ENCODE assay signal across 7 cellular contexts in the genomic region with DNA sequence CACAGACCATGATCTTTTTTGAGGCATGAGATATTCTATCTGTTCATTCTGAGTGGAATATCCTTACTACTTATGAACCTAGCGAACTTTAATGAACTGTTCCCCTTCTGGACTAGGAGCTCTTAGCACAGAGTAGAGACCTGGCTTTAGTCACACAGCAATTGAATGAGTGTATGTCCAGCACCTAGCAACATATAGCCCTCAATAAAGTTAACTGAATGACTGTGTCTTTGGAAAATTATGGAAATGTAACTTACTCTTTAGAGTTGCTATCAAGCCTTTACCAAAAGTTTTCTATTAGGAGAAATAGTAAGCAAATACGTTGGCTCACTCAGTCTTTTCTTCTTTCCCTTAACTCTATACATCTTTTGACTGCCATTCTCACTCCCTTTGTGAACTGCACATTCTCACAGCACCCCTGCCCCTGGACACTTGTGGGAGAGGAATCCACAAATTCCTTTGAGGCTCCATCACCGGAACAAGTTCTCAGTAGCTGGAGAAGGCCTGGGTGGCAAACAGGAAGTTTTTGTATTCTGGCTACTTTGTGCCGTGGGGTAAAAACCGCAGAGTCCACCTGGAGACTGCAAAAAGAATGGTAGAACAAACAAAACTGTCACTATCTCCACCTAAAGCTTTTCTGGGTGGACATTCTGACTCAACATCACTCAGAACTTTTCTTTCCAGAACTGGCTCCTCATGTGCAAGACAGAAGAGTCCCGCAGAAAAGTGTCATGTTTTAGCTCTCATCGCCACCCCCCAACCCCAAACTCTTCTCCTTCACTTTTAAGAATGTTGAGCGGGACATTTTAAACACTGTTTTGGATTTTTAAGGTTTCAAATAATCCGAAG. TPM values are rescaled to one million over a fixed set of nuclear protein-coding genes. Genes with fewer than 3 reads are reported as not detected.
DNase-seq lines count a peak whose midpoint lies in the region; ATAC-seq and TF ChIP-seq lines count a peak whose summit lies in the region.

No MANE protein-coding gene starts in this region.

- H3K9ac ChIP-seq in H9 (ENCODE audit: extremely low read depth, insufficient read length, low read length): peak overlapping the region; percentile 68

- no peak overlapping the region for H2AK5ac ChIP-seq in H9 (ENCODE audit: insufficient read length, low read length)

- H4K8ac ChIP-seq in H9 (replicated peaks; ENCODE audit: insufficient read length, low read depth, low read length): no peak overlapping the region

- peaks cover 9% of the 10 kb centered on the region for H3K23me2 ChIP-seq in H9 (ENCODE audit: insufficient read length, low read depth, low read length, poor library complexity, severe bottlenecking)

- no peak overlapping the region for H4K91ac ChIP-seq in H9 (ENCODE audit: insufficient read length, low read depth, low read length)

- no peak overlapping the region for H4K5ac ChIP-seq in H9 (ENCODE audit: insufficient read length, low read depth, low read length)

- no peak overlapping the region for H3K4ac ChIP-seq in H9 (ENCODE audit: low read depth, low read length)

- H3K9me3 Mint-ChIP-seq in H9: no peaks in the 10 kb centered on the region
- H3K9me3 Mint-ChIP-seq in T-cell: no peaks in the 10 kb centered on the region

- H3K36me3 Mint-ChIP-seq in H9 (ENCODE audit: insufficient read depth in 1 of 3, low read depth in 3 of 3) (peaks cover 8 to 16% (median 10%) of the 10 kb centered on the region in 3 experiments; a peak in 6 of 7 replicates), T-cell (peaks cover 5% of the 10 kb centered on the region)

- H3K79me1 ChIP-seq in H9 (ENCODE audit: insufficient read depth, low read depth, low read length, poor library complexity, severe bottlenecking): no peaks in the 10 kb centered on the region

- no peak overlapping the region for H3K18ac ChIP-seq in H9 (ENCODE audit: insufficient read length, low read depth, low read length)

- H3K4me2 ChIP-seq in H9 (ENCODE audit: insufficient read depth, insufficient read length, low read length): peak overlapping the region; percentile 72

- H2BK20ac ChIP-seq in H9 (ENCODE audit: low read depth, low read length, poor library complexity, severe bottlenecking): no peak overlapping the region

- peaks cover 4% of the 10 kb centered on the region; the same call in 1 of the 2 replicates for H3K79me2 ChIP-seq in H9 (ENCODE audit: insufficient read depth, low read length)

- H3K27ac Mint-ChIP-seq in H9: peak overlapping the region in 2 of 3 experiments; percentile 25 to 77; a peak in 2 of 7 replicates
- H3K27ac Mint-ChIP-seq in T-cell: peak overlapping the region; percentile 82 to 86

- H3K4me1 Mint-ChIP-seq in H9: peaks cover 33 to 41% of the 10 kb centered on the region in 2 experiments
- peaks cover 29 to 39% (median 38%) of the 10 kb centered on the region in 3 donors for H3K4me1 Mint-ChIP-seq in T-cell

- H3T11ph ChIP-seq in H9 (ENCODE audit: low read length): no peak overlapping the region

- no peaks in the 10 kb centered on the region; the same call in 1 of the 2 replicates for H3K4me1 ChIP-seq in H9 (ENCODE audit: insufficient read depth, low read length)
- peaks cover 32 to 38% (median 37%) of the 10 kb centered on the region in 4 donors for H3K4me1 ChIP-seq in esophagus muscularis mucosa

- no peak overlapping the region for H2BK15ac ChIP-seq in H9 (ENCODE audit: low read depth, low read length)

- H4K20me1 ChIP-seq in H9 (ENCODE audit: control insufficient read depth, insufficient read depth, insufficient read length): no peaks in the 10 kb centered on the region

- H3K4me3 ChIP-seq in esophagus muscularis mucosa: peak overlapping the region; percentile 77 to 86 (median 82)

- no CpG with 5 or more reads among the region's 9 CpGs for WGBS in H9 (ENCODE audit: extremely low coverage, insufficient read length, low lambda C conversion rate)
- 50% methylated on average over 9 of the region's 9 CpGs for WGBS in esophagus muscularis mucosa

- H3K56ac ChIP-seq in H9 (ENCODE audit: insufficient read length, low read depth, low read length): no peak overlapping the region

- H3K14ac ChIP-seq in H9 (ENCODE audit: insufficient read depth, low read length): no peak overlapping the region

- peak overlapping the region; percentile 67 to 80 for H3K4me3 Mint-ChIP-seq in H9
- peak overlapping the region; percentile 74 to 80 (median 77) for H3K4me3 Mint-ChIP-seq in T-cell

- no peak overlapping the region for H2BK5ac ChIP-seq in H9 (ENCODE audit: insufficient read length, low read length)

- H3K27me3 Mint-ChIP-seq in H9 (ENCODE audit: low read depth) (peaks cover 7% of the 10 kb centered on the region), T-cell (no peaks in the 10 kb centered on the region)

- DNase-seq in H9 (no peak), T-cell (peak in 1 of 34 experiments; percentile 1), esophagus muscularis mucosa (ENCODE audit: extremely low spot score) (no peak), non-pigmented ciliary epithelial cell (ENCODE audit: low read depth) (peak; percentile 74), DMS114 treated with DMSO at 0.1 percent for 48 hours (lab: John Stamatoyannopoulos, UW; ENCODE audit: unreplicated experiment) (no peak), NCI-H510A treated with DMSO at 0.1 percent for 48 hours (lab: John Stamatoyannopoulos, UW) (no peak)

- POLR2A ChIA-PET in T-cell (lab: Charles Lee): interaction anchor here (0.6 to 0.9 kb wide), 3 partner anchors 66 to 628 kb away, joined by 3 read pairs; no protein-coding TSS in a partner anchor

- ATAC-seq in T-cell (replicated peaks in 1 of 4): no peak
- ATAC-seq in GM21723 (IDR thresholded peaks at IDR 0.05; ENCODE audit: unreplicated experiment): no peak

- TF ChIP-seq EP300 in esophagus muscularis mucosa (IDR thresholded peaks at IDR 0.05): no peak

- no peak for TF ChIP-seq CTCF in H9 (conservative IDR thresholded peaks at IDR 0.05)
- TF ChIP-seq CTCF in esophagus muscularis mucosa (IDR thresholded peaks at IDR 0.05): no peak

- TF ChIP-seq POLR2A in esophagus muscularis mucosa (IDR thresholded peaks at IDR 0.05; ENCODE audit: low read depth): no peak

- CTCF ChIA-PET in T-cell (lab: Charles Lee): interaction anchor here in 1 of 2 donors (0.8 to 2.3 kb wide), 8 partner anchors 9 to 856 kb away, joined by 3 to 7 read pairs (median 4); no protein-coding TSS in a partner anchor

- no peak overlapping the region for H2BK120ac ChIP-seq in H9 (ENCODE audit: low read depth, low read length, poor library complexity, severe bottlenecking)

- no peak overlapping the region for H3K27ac ChIP-seq in H9 (ENCODE audit: insufficient read length, low read depth, low read length)
- peak overlapping the region; percentile 92 to 94 (median 92) for H3K27ac ChIP-seq in esophagus muscularis mucosa (replicated peaks in 1 of 4)

- H3K36me3 ChIP-seq in esophagus muscularis mucosa: no peaks in the 10 kb centered on the region

- H3K23ac ChIP-seq in H9 (ENCODE audit: insufficient read length, low read depth, low read length): no peak overlapping the region

- H3K9me3 ChIP-seq in H9 (ENCODE audit: control insufficient read depth, low read depth, low read length): no peaks in the 10 kb centered on the region
- no peaks in the 10 kb centered on the region for H3K9me3 ChIP-seq in esophagus muscularis mucosa

- no peak overlapping the region for H2AFZ ChIP-seq in H9 (ENCODE audit: low read length)

- intact Hi-C loops in esophagus muscularis mucosa (cut with DNase I): loop anchor here (5.0 kb wide), 1 partner anchor 857 kb away; no protein-coding TSS in a partner anchor

- H3K27me3 ChIP-seq in H9 (ENCODE audit: insufficient read depth, low read length): no peaks in the 10 kb centered on the region
- H3K27me3 ChIP-seq in esophagus muscularis mucosa: no peaks in the 10 kb centered on the region

- H2BK12ac ChIP-seq in H9 (ENCODE audit: insufficient read length, low read depth, low read length): no peak overlapping the region

RNA-seq across cellular contexts. Expression of a gene that starts 1.1 kb away (rescaled TPM):
- total RNA-seq in H9 (2021) (89.1 and 99.7 TPM in 2 replicates), T-cell (10 to 100 TPM; 21.2 to 25.2 (median 21.3) TPM), esophagus muscularis mucosa (10 to 100 TPM; 32.8 to 57.7 (median 40.2) TPM)
